ENCODE assay signal across 15 cellular contexts in the genomic region with DNA sequence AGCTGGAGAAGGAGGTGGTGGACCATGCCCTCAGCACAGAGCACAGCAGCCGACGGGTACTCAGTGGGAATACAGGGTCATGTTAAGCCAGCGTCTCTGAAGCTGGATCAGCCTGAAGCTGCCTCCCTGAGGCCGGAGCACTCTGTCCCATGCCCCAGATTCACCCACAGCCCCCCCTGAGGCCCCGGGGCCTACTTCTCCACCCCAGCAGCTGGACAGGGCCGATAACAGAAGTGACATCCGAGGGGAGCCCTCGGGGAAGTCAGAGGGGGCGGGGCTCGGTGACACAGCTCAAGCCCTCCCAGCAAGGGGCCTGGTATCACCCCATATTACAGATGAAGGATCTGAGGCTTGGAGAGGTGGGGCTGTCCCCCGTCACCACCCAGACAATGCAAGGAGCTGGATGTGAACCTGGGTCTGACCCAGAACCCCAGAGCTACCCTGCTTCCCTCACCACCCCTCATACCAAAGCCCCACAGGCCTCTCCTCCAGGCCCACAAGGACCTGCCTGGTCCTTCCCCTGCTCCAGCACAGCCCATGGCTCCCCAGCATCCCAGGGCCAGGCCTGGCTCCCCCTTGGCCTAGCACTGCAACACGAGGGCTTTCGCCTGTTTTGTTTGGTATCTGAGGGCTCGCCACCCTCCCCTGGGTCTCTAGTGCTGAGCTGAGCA. TPM values are rescaled to one million over a fixed set of nuclear protein-coding genes. Genes with fewer than 3 reads are reported as not detected.
A peak's percentile ranks its signal among the peaks of the same experiment; 100 is the strongest.
DNase-seq lines count a peak whose midpoint lies in the region; ATAC-seq and TF ChIP-seq lines count a peak whose summit lies in the region.
"Had no signal": no experiment of that assay in that cellular context is flagged by ENCODE, and none has a peak within 500 bp of the region (broad histone marks: within the 10 kb centered on the region; RNA-seq: fewer than 3 reads in every experiment).

No MANE protein-coding gene starts in this region.

- CTCF ChIA-PET in CD4-positive, alpha-beta memory T cell (lab: Charles Lee; ENCODE audit: partially characterized antibody) = interaction anchor here (0.7 to 4.2 kb wide), 8 partner anchors 9 to 77 kb away, joined by 3 to 23 read pairs (median 4); partner anchors contain the start of gene WDR18

- H3K9me3 Mint-ChIP-seq in CD4-positive, alpha-beta memory T cell = peaks cover 0 to 2% (median 0%) of the 10 kb centered on the region in 8 donors
- H3K9me3 Mint-ChIP-seq in activated T-helper 17 cell treated with anti-CD3 and anti-CD28 coated beads, Interleukin-2, amount 50 U/mL, for 72 hours = no peaks in the 10 kb centered on the region
- H3K9me3 Mint-ChIP-seq in natural killer cell (no peaks in the 10 kb centered on the region), osteocyte (ENCODE audit: unreplicated experiment) (no peaks in the 10 kb centered on the region)
- H3K9me3 Mint-ChIP-seq in activated T-helper 2 cell treated with anti-CD3 and anti-CD28 coated beads, Interferon-gamma antibody, Interleukin-2, Interleukin-4, amounts not matched to agents 10 μg/mL and 5 μg/mL and 100 μg/mL, durations not matched to agents 14 hours and 24 hours and 36 hours = no peaks in the 10 kb centered on the region

- peak overlapping the region; percentile 43 to 89 (median 62) for H3K4me3 Mint-ChIP-seq in CD4-positive, alpha-beta memory T cell
- H3K4me3 Mint-ChIP-seq in activated T-helper 17 cell treated with anti-CD3 and anti-CD28 coated beads, Interleukin-2, amount 50 U/mL, for 72 hours = peak overlapping the region; percentile 97
- H3K4me3 Mint-ChIP-seq in natural killer cell (peak overlapping the region; percentile 4), osteocyte (ENCODE audit: unreplicated experiment) (no peak overlapping the region)
- H3K4me3 Mint-ChIP-seq in activated T-helper 2 cell treated with anti-CD3 and anti-CD28 coated beads, Interferon-gamma antibody, Interleukin-2, Interleukin-4, amounts not matched to agents 10 μg/mL and 5 μg/mL and 100 μg/mL, durations not matched to agents 14 hours and 24 hours and 36 hours (ENCODE audit: low read depth) = no peak overlapping the region

- no peaks in the 10 kb centered on the region for H3K9me3 ChIP-seq in CD4-positive, alpha-beta memory T cell (ENCODE audit: control insufficient read depth in 1 of 2, low read length in 2 of 2)
- no peaks in the 10 kb centered on the region for H3K9me3 ChIP-seq in vagina
- H3K9me3 ChIP-seq: SJSA1 had no signal

- peaks cover 5% of the 10 kb centered on the region for H3K36me3 ChIP-seq in CD4-positive, alpha-beta memory T cell (ENCODE audit: insufficient read depth, low read length)
- H3K36me3 ChIP-seq in vagina = no peaks in the 10 kb centered on the region

- peaks cover 14 to 20% of the 10 kb centered on the region in 2 donors for H3K36me3 Mint-ChIP-seq in CD4-positive, alpha-beta memory T cell
- peaks cover 42% of the 10 kb centered on the region for H3K36me3 Mint-ChIP-seq in activated T-helper 17 cell treated with anti-CD3 and anti-CD28 coated beads, Interleukin-2, amount 50 U/mL, for 72 hours (ENCODE audit: low read depth)
- no peaks in the 10 kb centered on the region for H3K36me3 Mint-ChIP-seq in natural killer cell
- H3K36me3 Mint-ChIP-seq in osteocyte (ENCODE audit: unreplicated experiment) = peaks cover 8% of the 10 kb centered on the region
- H3K36me3 Mint-ChIP-seq in activated T-helper 2 cell treated with anti-CD3 and anti-CD28 coated beads, Interferon-gamma antibody, Interleukin-2, Interleukin-4, amounts not matched to agents 10 μg/mL and 5 μg/mL and 100 μg/mL, durations not matched to agents 14 hours and 24 hours and 36 hours (ENCODE audit: low read depth) = peaks cover 25% of the 10 kb centered on the region

- H3K27me3 ChIP-seq in CD4-positive, alpha-beta memory T cell (ENCODE audit: insufficient read depth, low read length) = no peaks in the 10 kb centered on the region
- H3K27me3 ChIP-seq in vagina = no peaks in the 10 kb centered on the region
- H3K27me3 ChIP-seq: hepatocyte, SJSA1 had no signal

- no peak for DNase-seq in CD4-positive, alpha-beta memory T cell
- no peak for DNase-seq in natural killer cell
- DNase-seq in vagina (ENCODE audit: extremely low spot score in 2 of 2) = no peak
- DNase-seq in osteocyte (ENCODE audit: extremely low spot score, unreplicated experiment) = no peak
- no peak for DNase-seq in activated T-helper 2 cell treated with anti-CD3 and anti-CD28 coated beads, Interferon-gamma antibody, Interleukin-2, Interleukin-4, amounts not matched to agents 10 μg/mL and 5 μg/mL and 100 μg/mL, durations not matched to agents 14 hours and 24 hours and 36 hours (ENCODE audit: low spot score)
- DNase-seq: aorta, NCI-H1105 treated with DMSO at 0.1 percent for 48 hours, NCI-H524 treated with DMSO at 0.1 percent for 48 hours had no signal

- intact Hi-C loops in CD4-positive, alpha-beta memory T cell (cut with micrococcal nuclease) = no loop called here
- intact Hi-C loops in natural killer cell (cut with micrococcal nuclease) = no loop called here
- intact Hi-C loops in vagina (cut with DNase I) = no loop called here
- intact Hi-C loops in activated T-helper 2 cell treated with anti-CD3 and anti-CD28 coated beads, Interferon-gamma antibody, Interleukin-2, Interleukin-4, amounts not matched to agents 10 μg/mL and 5 μg/mL and 100 μg/mL, durations not matched to agents 14 hours and 24 hours and 36 hours (cut with micrococcal nuclease) = no loop called here

- POLR2A ChIA-PET in CD4-positive, alpha-beta memory T cell (lab: Charles Lee; ENCODE audit: partially characterized antibody) = interaction anchor here (0.7 to 7.9 kb wide), 11 partner anchors 11 to 362 kb away, joined by 3 to 252 read pairs (median 4); partner anchors contain the start of genes CIRBP, MED16 and RNU6-9

- no peak overlapping the region for H3K4me3 ChIP-seq in CD4-positive, alpha-beta memory T cell (ENCODE audit: low read length in 2 of 2)
- no peak overlapping the region for H3K4me3 ChIP-seq in vagina
- H3K4me3 ChIP-seq: hepatocyte, SJSA1 had no signal

- no peaks in the 10 kb centered on the region for H3K27me3 Mint-ChIP-seq in CD4-positive, alpha-beta memory T cell
- no peaks in the 10 kb centered on the region for H3K27me3 Mint-ChIP-seq in activated T-helper 17 cell treated with anti-CD3 and anti-CD28 coated beads, Interleukin-2, amount 50 U/mL, for 72 hours
- H3K27me3 Mint-ChIP-seq in natural killer cell (ENCODE audit: low read depth in 2 of 2) = no peaks in the 10 kb centered on the region
- H3K27me3 Mint-ChIP-seq in osteocyte (ENCODE audit: unreplicated experiment) = no peaks in the 10 kb centered on the region
- no peaks in the 10 kb centered on the region for H3K27me3 Mint-ChIP-seq in activated T-helper 2 cell treated with anti-CD3 and anti-CD28 coated beads, Interferon-gamma antibody, Interleukin-2, Interleukin-4, amounts not matched to agents 10 μg/mL and 5 μg/mL and 100 μg/mL, durations not matched to agents 14 hours and 24 hours and 36 hours (ENCODE audit: low read depth)

- peak overlapping the region; percentile 93 to 100 (median 100) for H3K27ac Mint-ChIP-seq in CD4-positive, alpha-beta memory T cell
- peak overlapping the region; percentile 75 for H3K27ac Mint-ChIP-seq in activated T-helper 17 cell treated with anti-CD3 and anti-CD28 coated beads, Interleukin-2, amount 50 U/mL, for 72 hours
- H3K27ac Mint-ChIP-seq in natural killer cell = peak overlapping the region; percentile 41 to 99
- H3K27ac Mint-ChIP-seq in osteocyte (ENCODE audit: unreplicated experiment) = no peak overlapping the region
- H3K27ac Mint-ChIP-seq in activated T-helper 2 cell treated with anti-CD3 and anti-CD28 coated beads, Interferon-gamma antibody, Interleukin-2, Interleukin-4, amounts not matched to agents 10 μg/mL and 5 μg/mL and 100 μg/mL, durations not matched to agents 14 hours and 24 hours and 36 hours = no peak overlapping the region

- ATAC-seq in HG02610 (IDR thresholded peaks at IDR 0.05; ENCODE audit: unreplicated experiment) = peak; percentile 36
- no peak for ATAC-seq in activated T-helper 17 cell treated with anti-CD3 and anti-CD28 coated beads, Interleukin-2, amount 50 U/mL, for 72 hours (replicated peaks)
- peak in 1 of 3 donors; percentile 59 for ATAC-seq in natural killer cell
- ATAC-seq in HG02798 (IDR thresholded peaks at IDR 0.05; ENCODE audit: poor library complexity, unreplicated experiment) = no peak
- ATAC-seq: sciatic nerve had no signal

- H3K4me1 ChIP-seq in CD4-positive, alpha-beta memory T cell (ENCODE audit: insufficient read depth, low read length) = peaks cover 70% of the 10 kb centered on the region
- H3K4me1 ChIP-seq in vagina = peaks cover 26% of the 10 kb centered on the region

- H3K27ac ChIP-seq in CD4-positive, alpha-beta memory T cell (ENCODE audit: low read depth, low read length) = peak overlapping the region; percentile 89
- no peak overlapping the region for H3K27ac ChIP-seq in vagina
- H3K27ac ChIP-seq: SJSA1 had no signal

- TF ChIP-seq CTCF in natural killer cell (IDR thresholded peaks at IDR 0.05) (no peak), vagina (IDR thresholded peaks at IDR 0.05) (no peak), osteocyte (IDR thresholded peaks at IDR 0.05) (no peak)

- H3K4me1 Mint-ChIP-seq in CD4-positive, alpha-beta memory T cell = peaks cover 19 to 72% (median 44%) of the 10 kb centered on the region in 4 donors
- H3K4me1 Mint-ChIP-seq in activated T-helper 17 cell treated with anti-CD3 and anti-CD28 coated beads, Interleukin-2, amount 50 U/mL, for 72 hours = peaks cover 14% of the 10 kb centered on the region
- H3K4me1 Mint-ChIP-seq in natural killer cell = peaks cover 12 to 20% of the 10 kb centered on the region in 2 donors
- peaks cover 16% of the 10 kb centered on the region for H3K4me1 Mint-ChIP-seq in osteocyte (ENCODE audit: unreplicated experiment)
- peaks cover 25% of the 10 kb centered on the region for H3K4me1 Mint-ChIP-seq in activated T-helper 2 cell treated with anti-CD3 and anti-CD28 coated beads, Interferon-gamma antibody, Interleukin-2, Interleukin-4, amounts not matched to agents 10 μg/mL and 5 μg/mL and 100 μg/mL, durations not matched to agents 14 hours and 24 hours and 36 hours (ENCODE audit: low read depth)

- no peak for TF ChIP-seq POLR2A in vagina (IDR thresholded peaks at IDR 0.05)

RNA-seq across cellular contexts. Expression of gene R3HDM4, which starts 5.7 kb away (rescaled TPM):
- 100 to 1,000 TPM; 153 to 160 TPM for total RNA-seq in CD4-positive, alpha-beta memory T cell
- polyA plus RNA-seq in CD4-positive, alpha-beta memory T cell = 100 to 1,000 TPM; 203 to 230 TPM
- 10 to 100 TPM; 78.5 to 79.3 TPM for total RNA-seq in activated T-helper 17 cell treated with anti-CD3 and anti-CD28 coated beads, Interleukin-2, amount 50 U/mL, for 72 hours
- total RNA-seq in natural killer cell (100 to 1,000 TPM in 1 of 3 donors, 10 to 100 TPM in 2; 88.7 to 106 (median 97.8) TPM), vagina (41.3 TPM), osteocyte (61.1 and 63.5 TPM in 2 replicates)
- 77.1 and 83.3 TPM in 2 replicates for total RNA-seq in activated T-helper 2 cell treated with anti-CD3 and anti-CD28 coated beads, Interferon-gamma antibody, Interleukin-2, Interleukin-4, amounts not matched to agents 10 μg/mL and 5 μg/mL and 100 μg/mL, durations not matched to agents 14 hours and 24 hours and 36 hours

RNA-seq across cellular contexts. Expression of gene KISS1R, which starts 9.8 kb away (rescaled TPM):
- 1 to 10 TPM in 1 of 2 experiments, under 1 TPM in 1; 0.79 to 1.2 TPM for total RNA-seq in CD4-positive, alpha-beta memory T cell
- under 1 TPM; 0.59 TPM for polyA plus RNA-seq in CD4-positive, alpha-beta memory T cell
- total RNA-seq in activated T-helper 17 cell treated with anti-CD3 and anti-CD28 coated beads, Interleukin-2, amount 50 U/mL, for 72 hours = 10 to 100 TPM; 17.5 to 53.1 TPM
- under 1 TPM in 1 of 3 donors, not detected in 2; 0.31 TPM for total RNA-seq in natural killer cell
- not detected for total RNA-seq in vagina
- total RNA-seq in osteocyte = 0.47 and 1.7 TPM in 2 replicates
- 7.1 and 8.0 TPM in 2 replicates for total RNA-seq in activated T-helper 2 cell treated with anti-CD3 and anti-CD28 coated beads, Interferon-gamma antibody, Interleukin-2, Interleukin-4, amounts not matched to agents 10 μg/mL and 5 μg/mL and 100 μg/mL, durations not matched to agents 14 hours and 24 hours and 36 hours
- total RNA-seq: aorta, mesenteric fat pad, sciatic nerve, SJSA1 had no signal
- polyA plus RNA-seq: aorta had no signal

RNA-seq across cellular contexts. Expression of gene RNU6-9, which starts 14.0 kb away (rescaled TPM):
- not detected for total RNA-seq in CD4-positive, alpha-beta memory T cell
- not detected for polyA plus RNA-seq in CD4-positive, alpha-beta memory T cell
- not detected for total RNA-seq in activated T-helper 17 cell treated with anti-CD3 and anti-CD28 coated beads, Interleukin-2, amount 50 U/mL, for 72 hours
- total RNA-seq in natural killer cell (not detected), vagina (not detected), osteocyte (not detected in 2 replicates)
- not detected in 2 replicates for total RNA-seq in activated T-helper 2 cell treated with anti-CD3 and anti-CD28 coated beads, Interferon-gamma antibody, Interleukin-2, Interleukin-4, amounts not matched to agents 10 μg/mL and 5 μg/mL and 100 μg/mL, durations not matched to agents 14 hours and 24 hours and 36 hours
- total RNA-seq: aorta, hepatocyte, mesenteric fat pad, sciatic nerve, SJSA1 had no signal
- polyA plus RNA-seq: aorta, hepatocyte had no signal

RNA-seq across cellular contexts. Expression of gene MED16, which starts 14.3 kb away (rescaled TPM):
- total RNA-seq in CD4-positive, alpha-beta memory T cell = 10 to 100 TPM; 68.3 to 71.7 TPM
- 100 to 1,000 TPM in 1 of 2 donors, 10 to 100 TPM in 1; 48.6 to 125 TPM for polyA plus RNA-seq in CD4-positive, alpha-beta memory T cell
- total RNA-seq in activated T-helper 17 cell treated with anti-CD3 and anti-CD28 coated beads, Interleukin-2, amount 50 U/mL, for 72 hours = 10 to 100 TPM; 60.4 to 64.1 TPM
- total RNA-seq in natural killer cell (10 to 100 TPM; 44.2 to 50.1 (median 44.7) TPM), vagina (46.9 TPM), osteocyte (69.3 and 72.3 TPM in 2 replicates)
- total RNA-seq in activated T-helper 2 cell treated with anti-CD3 and anti-CD28 coated beads, Interferon-gamma antibody, Interleukin-2, Interleukin-4, amounts not matched to agents 10 μg/mL and 5 μg/mL and 100 μg/mL, durations not matched to agents 14 hours and 24 hours and 36 hours = 55.7 and 64.1 TPM in 2 replicates

RNA-seq across cellular contexts. Expression of gene ARID3A, which starts 18.5 kb away (rescaled TPM):
- 1 to 10 TPM; 9.2 to 9.6 TPM for total RNA-seq in CD4-positive, alpha-beta memory T cell
- 1 to 10 TPM in 1 of 2 donors, under 1 TPM in 1; 0.27 to 1.1 TPM for polyA plus RNA-seq in CD4-positive, alpha-beta memory T cell
- total RNA-seq in activated T-helper 17 cell treated with anti-CD3 and anti-CD28 coated beads, Interleukin-2, amount 50 U/mL, for 72 hours = 10 to 100 TPM; 50.3 to 79.3 TPM
- total RNA-seq in natural killer cell (10 to 100 TPM; 15.9 to 24.6 (median 24.2) TPM), vagina (10.3 TPM), osteocyte (16.8 and 17.0 TPM in 2 replicates)
- total RNA-seq in activated T-helper 2 cell treated with anti-CD3 and anti-CD28 coated beads, Interferon-gamma antibody, Interleukin-2, Interleukin-4, amounts not matched to agents 10 μg/mL and 5 μg/mL and 100 μg/mL, durations not matched to agents 14 hours and 24 hours and 36 hours = 42.0 and 42.6 TPM in 2 replicates

Comparison
In these comparisons a context has a peak if more than half of its experiments do, and no peak if none do; other contexts are left out.
1. H3K27ac Mint-ChIP-seq: peak in CD4-positive, alpha-beta memory T cell (7 of 7), activated T-helper 17 cell treated with anti-CD3 and anti-CD28 coated beads, Interleukin-2, amount 50 U/mL, for 72 hours (single experiment) and natural killer cell (2 of 2); none in osteocyte (single experiment) and activated T-helper 2 cell treated with anti-CD3 and anti-CD28 coated beads, Interferon-gamma antibody, Interleukin-2, Interleukin-4, amounts not matched to agents 10 μg/mL and 5 μg/mL and 100 μg/mL, durations not matched to agents 14 hours and 24 hours and 36 hours (single experiment).
2. H3K4me3 Mint-ChIP-seq: peak in CD4-positive, alpha-beta memory T cell (8 of 8), activated T-helper 17 cell treated with anti-CD3 and anti-CD28 coated beads, Interleukin-2, amount 50 U/mL, for 72 hours (single experiment) and natural killer cell (single experiment); none in osteocyte (single experiment) and activated T-helper 2 cell treated with anti-CD3 and anti-CD28 coated beads, Interferon-gamma antibody, Interleukin-2, Interleukin-4, amounts not matched to agents 10 μg/mL and 5 μg/mL and 100 μg/mL, durations not matched to agents 14 hours and 24 hours and 36 hours (single experiment).